Comparison of ENCODE assay signal across 11 cellular contexts in the genomic region with DNA sequence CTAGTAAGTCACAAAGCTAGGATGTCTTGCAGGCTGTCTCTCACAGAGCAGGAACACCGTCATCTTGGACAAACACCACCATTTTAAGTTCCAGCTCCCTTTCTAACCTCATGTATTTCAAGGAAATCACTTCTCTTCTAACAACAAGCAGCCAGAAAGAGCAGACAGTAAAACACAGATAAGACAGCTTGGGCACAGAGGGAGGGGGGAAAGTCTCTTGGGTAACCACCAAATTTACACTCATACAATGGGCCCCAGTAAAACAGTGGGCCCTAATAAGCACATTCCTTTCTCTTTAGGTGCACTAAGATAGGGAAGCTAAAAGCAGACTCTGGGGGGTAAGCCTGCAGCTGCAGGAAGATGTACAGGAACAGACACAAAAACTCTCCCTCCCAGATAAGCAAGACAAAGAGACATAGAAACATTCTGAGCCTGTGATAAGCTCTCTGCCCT. TPM values are rescaled to one million over a fixed set of nuclear protein-coding genes. Genes with fewer than 3 reads are reported as not detected.
"Had no signal": no experiment of that assay in that cellular context is flagged by ENCODE, and none has a peak within 500 bp of the region (broad histone marks: within the 10 kb centered on the region; RNA-seq: fewer than 3 reads in every experiment).

No MANE protein-coding gene starts in this region.

RNA-seq across cellular contexts. Expression of gene OR10D3, which starts 7.2 kb away (rescaled TPM):
- total RNA-seq: activated CD8-positive, alpha-beta T cell treated with anti-CD3 and anti-CD28 coated beads for 36 hours; activated naive CD8-positive, alpha-beta T cell treated with anti-CD3 and anti-CD28 coated beads for 36 hours; activated T-cell treated with anti-CD3 and anti-CD28 coated beads, Interleukin-2, amount 50 U/mL, for 72 hours; activated T-helper 2 cell treated with anti-CD3 and anti-CD28 coated beads, Interferon-gamma antibody, Interleukin-2, Interleukin-4, amounts not matched to agents 10 μg/mL and 5 μg/mL and 100 μg/mL, durations not matched to agents 14 hours and 24 hours and 36 hours; breast epithelium; MCF 10A; OCI-LY7; Right ventricle myocardium inferior; T-cell had no signal
- polyA plus RNA-seq: adipose tissue, IgD-negative memory B cell had no signal

RNA-seq across cellular contexts. Expression of gene OR8G1, which starts 50.6 kb away (rescaled TPM):
- total RNA-seq: activated CD8-positive, alpha-beta T cell treated with anti-CD3 and anti-CD28 coated beads for 36 hours; activated naive CD8-positive, alpha-beta T cell treated with anti-CD3 and anti-CD28 coated beads for 36 hours; activated T-cell treated with anti-CD3 and anti-CD28 coated beads, Interleukin-2, amount 50 U/mL, for 72 hours; activated T-helper 2 cell treated with anti-CD3 and anti-CD28 coated beads, Interferon-gamma antibody, Interleukin-2, Interleukin-4, amounts not matched to agents 10 μg/mL and 5 μg/mL and 100 μg/mL, durations not matched to agents 14 hours and 24 hours and 36 hours; breast epithelium; MCF 10A; OCI-LY7; Right ventricle myocardium inferior; T-cell had no signal
- polyA plus RNA-seq: adipose tissue, IgD-negative memory B cell had no signal
